In genomic region chr5:32172908-32173393, GRCh38 we compare ENCODE assay signal across 8 cellular contexts. TPM values are rescaled to one million over a fixed set of nuclear protein-coding genes. Genes with fewer than 3 reads are reported as not detected.
DNase-seq lines count a peak whose midpoint lies in the region; ATAC-seq and TF ChIP-seq lines count a peak whose summit lies in the region.

No MANE protein-coding gene starts in this region.

- H3K9me3 Mint-ChIP-seq in activated naive CD4-positive, alpha-beta T cell treated with anti-CD3 and anti-CD28 coated beads, Interleukin-2, amount 50 U/mL, for 72 hours: no peaks in the 10 kb centered on the region

- DNase-seq in heart left ventricle: no peak
- no peak for DNase-seq in left cardiac atrium
- no peak for DNase-seq in activated naive CD4-positive, alpha-beta T cell treated with anti-CD3 and anti-CD28 coated beads, Interleukin-2, amount 50 U/mL, for 72 hours (ENCODE audit: low spot score in 2 of 2)
- DNase-seq in inferior parietal cortex (ENCODE audit: extremely low spot score): peak; percentile 61
- DNase-seq in NCI-H2029 (lab: John Stamatoyannopoulos, UW): no peak

- ATAC-seq in heart left ventricle (no peak), left cardiac atrium (no peak), HG02970 (IDR thresholded peaks at IDR 0.05; ENCODE audit: low FRiP score, unreplicated experiment) (no peak), HG03354 (IDR thresholded peaks at IDR 0.05; ENCODE audit: poor library complexity, severe bottlenecking, unreplicated experiment) (no peak)
- no peak for ATAC-seq in activated naive CD4-positive, alpha-beta T cell treated with anti-CD3 and anti-CD28 coated beads, Interleukin-2, amount 50 U/mL, for 72 hours

- peak overlapping the region; percentile 89 to 97 (median 94) for H3K9ac ChIP-seq in subcutaneous abdominal adipose tissue (ENCODE audit: low read length in 5 of 5)

- no peak for TF ChIP-seq CTCF in heart left ventricle (IDR thresholded peaks at IDR 0.05)

- H3K27ac ChIP-seq in heart left ventricle: peak overlapping the region; percentile 95 to 100 (median 100)
- peak overlapping the region; percentile 99 for H3K27ac ChIP-seq in subcutaneous abdominal adipose tissue (ENCODE audit: low read depth, low read length)

- H3K9me3 ChIP-seq in heart left ventricle: no peaks in the 10 kb centered on the region
- no peaks in the 10 kb centered on the region for H3K9me3 ChIP-seq in subcutaneous abdominal adipose tissue (ENCODE audit: control insufficient read depth in 5 of 5, low read length in 5 of 5)

- WGBS in heart left ventricle, 4 donors: 0 to 1% (median 0%) methylated on average over 9 of the region's 9 CpGs

- TF ChIP-seq POLR2A in heart left ventricle (IDR thresholded peaks at IDR 0.05): no peak

- peaks cover 0 to 59% (median 38%) of the 10 kb centered on the region in 12 donors for H3K4me1 ChIP-seq in heart left ventricle
- H3K4me1 ChIP-seq in subcutaneous abdominal adipose tissue (ENCODE audit: control insufficient read depth in 5 of 5, insufficient read depth in 5 of 5, low read length in 5 of 5): peaks cover 0 to 37% (median 36%) of the 10 kb centered on the region in 5 donors

- H3K27ac Mint-ChIP-seq in activated naive CD4-positive, alpha-beta T cell treated with anti-CD3 and anti-CD28 coated beads, Interleukin-2, amount 50 U/mL, for 72 hours: peak overlapping the region; percentile 99 to 100

- H3K36me3 ChIP-seq in heart left ventricle (peaks cover 0 to 38% (median 37%) of the 10 kb centered on the region in 9 donors), subcutaneous abdominal adipose tissue (ENCODE audit: control insufficient read depth in 5 of 5, insufficient read depth in 5 of 5, low read length in 5 of 5) (peaks cover 0 to 17% (median 6%) of the 10 kb centered on the region in 5 donors)

- peaks cover 26 to 52% of the 10 kb centered on the region in 2 donors for H3K36me3 Mint-ChIP-seq in activated naive CD4-positive, alpha-beta T cell treated with anti-CD3 and anti-CD28 coated beads, Interleukin-2, amount 50 U/mL, for 72 hours

- H3K4me3 ChIP-seq in heart left ventricle (peak overlapping the region; percentile 60 to 99 (median 96)), subcutaneous abdominal adipose tissue (ENCODE audit: low read depth in 1 of 5, low read length in 5 of 5) (peak overlapping the region; percentile 91 to 94 (median 94))

- H3K27me3 ChIP-seq in heart left ventricle: no peaks in the 10 kb centered on the region
- H3K27me3 ChIP-seq in subcutaneous abdominal adipose tissue (ENCODE audit: control insufficient read depth in 5 of 5, insufficient read depth in 4 of 5, low read length in 5 of 5): no peaks in the 10 kb centered on the region

- intact Hi-C loops in heart left ventricle (cut with DNase I): loop anchor here in 6 of 10 donors (5.0 kb wide), 6 partner anchors 44 to 76 kb away; no protein-coding TSS in a partner anchor
- intact Hi-C loops in left cardiac atrium (cut with DNase I): loop anchor here in 1 of 2 donors (5.0 kb wide), 1 partner anchor 59 kb away; no protein-coding TSS in a partner anchor

RNA-seq across cellular contexts. Expression of gene GOLPH3, which starts 1.2 kb away (rescaled TPM):
- total RNA-seq in heart left ventricle: 10 to 100 TPM; 34.4 to 73.4 (median 50.1) TPM
- 10 to 100 TPM; 20.3 to 44.0 TPM for polyA plus RNA-seq in heart left ventricle
- 10 to 100 TPM; 48.0 to 72.2 TPM for total RNA-seq in left cardiac atrium
- 10 to 100 TPM; 35.9 to 56.9 TPM for total RNA-seq in activated naive CD4-positive, alpha-beta T cell treated with anti-CD3 and anti-CD28 coated beads, Interleukin-2, amount 50 U/mL, for 72 hours
